In genomic region chr15:41585140-41586047, GRCh38 we compare ENCODE assay signal across 8 cellular contexts. TPM values are rescaled to one million over a fixed set of nuclear protein-coding genes. Genes with fewer than 3 reads are reported as not detected.
DNase-seq lines count a peak whose midpoint lies in the region; ATAC-seq and TF ChIP-seq lines count a peak whose summit lies in the region.

No MANE protein-coding gene starts in this region.

- ATAC-seq in Right ventricle myocardium superior (ENCODE audit: poor library complexity) (peak; percentile 93), HG03571 (IDR thresholded peaks at IDR 0.05; ENCODE audit: unreplicated experiment) (no peak)

- TF ChIP-seq CTCF in ovary (IDR thresholded peaks at IDR 0.05), result peak; percentile 28 to 63 (median 54)
- peak; percentile 16 to 63 (median 38) for TF ChIP-seq CTCF in uterus (IDR thresholded peaks at IDR 0.05)
- no peak for TF ChIP-seq CTCF in GM10266 (IDR thresholded peaks at IDR 0.05; ENCODE audit: control insufficient read depth, insufficient read depth, low read depth, missing control alignments)

- H3K27ac Mint-ChIP-seq in CD4-positive, alpha-beta memory T cell, result peak overlapping the region in 1 of 7 donors; percentile 47

- peaks cover 5 to 11% (median 5%) of the 10 kb centered on the region in 4 donors for H3K4me1 Mint-ChIP-seq in CD4-positive, alpha-beta memory T cell

- TF ChIP-seq POLR2A in ovary (IDR thresholded peaks at IDR 0.05) (no peak), uterus (IDR thresholded peaks at IDR 0.05) (no peak)

- H3K9me3 ChIP-seq in CD4-positive, alpha-beta memory T cell (ENCODE audit: control insufficient read depth in 1 of 2, low read length in 2 of 2), result no peaks in the 10 kb centered on the region
- H3K9me3 ChIP-seq in ovary (no peaks in the 10 kb centered on the region), uterus (no peaks in the 10 kb centered on the region)

- CTCF ChIA-PET in CD4-positive, alpha-beta memory T cell (lab: Charles Lee; ENCODE audit: partially characterized antibody), result interaction anchor here (0.7 to 2.8 kb wide), 6 partner anchors 18 to 726 kb away, joined by 3 to 11 read pairs (median 4); no protein-coding TSS in a partner anchor

- peak overlapping the region; percentile 76 to 86 (median 83) for H3K4me3 Mint-ChIP-seq in CD4-positive, alpha-beta memory T cell

- POLR2A ChIA-PET in CD4-positive, alpha-beta memory T cell (lab: Charles Lee; ENCODE audit: partially characterized antibody), result interaction anchor here (0.9 to 1.5 kb wide), 2 partner anchors 28 to 119 kb away, joined by 3 to 5 read pairs; no protein-coding TSS in a partner anchor

- intact Hi-C loops in CD4-positive, alpha-beta memory T cell (cut with micrococcal nuclease), result loop anchor here (1.0 kb wide), 1 partner anchor 28 kb away; no protein-coding TSS in a partner anchor
- intact Hi-C loops in Right ventricle myocardium superior (cut with DNase I), result no loop called here
- intact Hi-C loops in ovary (cut with DNase I), result no loop called here
- intact Hi-C loops in uterus (cut with DNase I; ENCODE audit: low total_unique reads), result no loop called here

- DNase-seq in CD4-positive, alpha-beta memory T cell, result peak; percentile 25 to 58 (median 30)
- DNase-seq in NCI-H69 (lab: John Stamatoyannopoulos, UW) (peak; percentile 47), Right ventricle myocardium superior (peak; percentile 75), ovary (peak; percentile 65 to 76 (median 66)), uterus (peak; percentile 56 to 65), GM10266 (ENCODE audit: extremely low spot score) (no peak)
- DNase-seq in activated naive CD4-positive, alpha-beta T cell treated with anti-CD3 and anti-CD28 coated beads, Interleukin-2, amount 50 U/mL, for 16 hours, result peak; percentile 54

- peaks cover 24 to 29% of the 10 kb centered on the region in 2 donors for H3K27me3 Mint-ChIP-seq in CD4-positive, alpha-beta memory T cell

- no peaks in the 10 kb centered on the region for H3K36me3 ChIP-seq in CD4-positive, alpha-beta memory T cell (ENCODE audit: insufficient read depth, low read length)
- H3K36me3 ChIP-seq in ovary (no peaks in the 10 kb centered on the region), uterus (no peaks in the 10 kb centered on the region)

- H3K4me1 ChIP-seq in CD4-positive, alpha-beta memory T cell (ENCODE audit: insufficient read depth, low read length), result peaks cover 4% of the 10 kb centered on the region
- no peaks in the 10 kb centered on the region for H3K4me1 ChIP-seq in ovary (ENCODE audit: insufficient read depth)
- no peaks in the 10 kb centered on the region for H3K4me1 ChIP-seq in uterus

- H3K27ac ChIP-seq in CD4-positive, alpha-beta memory T cell (ENCODE audit: low read depth, low read length), result no peak overlapping the region
- H3K27ac ChIP-seq in ovary (peak overlapping the region; percentile 92 to 95), uterus (peak overlapping the region; percentile 87 to 88)

- 1 to 3% (median 2%) methylated on average over 58 to 78 of the region's 78 CpGs for WGBS in ovary, 3 donors

- peaks cover 5% of the 10 kb centered on the region for H3K27me3 ChIP-seq in CD4-positive, alpha-beta memory T cell (ENCODE audit: insufficient read depth, low read length)
- H3K27me3 ChIP-seq in ovary (no peaks in the 10 kb centered on the region), uterus (no peaks in the 10 kb centered on the region)

- H3K4me3 ChIP-seq in CD4-positive, alpha-beta memory T cell (ENCODE audit: low read length in 2 of 2), result no peak overlapping the region
- H3K4me3 ChIP-seq in ovary, result peak overlapping the region; percentile 52
- peak overlapping the region; percentile 29 to 45 for H3K4me3 ChIP-seq in uterus

- H3K9me3 Mint-ChIP-seq in CD4-positive, alpha-beta memory T cell, result no peaks in the 10 kb centered on the region

- TF ChIP-seq EP300 in ovary (IDR thresholded peaks at IDR 0.05), result no peak

- no peaks in the 10 kb centered on the region for H3K36me3 Mint-ChIP-seq in CD4-positive, alpha-beta memory T cell

RNA-seq across cellular contexts. Expression of gene TYRO3, which starts 26.4 kb away (rescaled TPM):
- under 1 TPM; 0.17 to 0.36 TPM for total RNA-seq in CD4-positive, alpha-beta memory T cell
- polyA plus RNA-seq in CD4-positive, alpha-beta memory T cell, result under 1 TPM in 1 of 2 donors, not detected in 1; 0.11 TPM
- total RNA-seq in Right ventricle myocardium superior (4.3 TPM), ovary (100 to 1,000 TPM in 5 of 7 donors, 10 to 100 TPM in 2; 43.1 to 265 (median 135) TPM), uterus (10 to 100 TPM in 3 of 4 donors, 1 to 10 TPM in 1; 6.5 to 34.8 (median 24.3) TPM)
- polyA plus RNA-seq in ovary, result 10 to 100 TPM; 37.7 to 78.7 TPM

RNA-seq across cellular contexts. Expression of gene RPAP1, which starts 41.3 kb away (rescaled TPM):
- 10 to 100 TPM; 50.6 to 52.2 TPM for total RNA-seq in CD4-positive, alpha-beta memory T cell
- polyA plus RNA-seq in CD4-positive, alpha-beta memory T cell, result 10 to 100 TPM in 1 of 2 donors, 1 to 10 TPM in 1; 5.5 to 18.2 TPM
- total RNA-seq in Right ventricle myocardium superior (26.4 TPM), ovary (10 to 100 TPM; 19.1 to 33.2 (median 22.5) TPM), uterus (10 to 100 TPM in 3 of 4 donors, 1 to 10 TPM in 1; 3.8 to 42.5 (median 25.8) TPM)
- polyA plus RNA-seq in ovary, result 10 to 100 TPM in 1 of 2 donors, 1 to 10 TPM in 1; 8.6 to 12.0 TPM

Comparison
In these comparisons a context has a peak if more than half of its experiments do, and no peak if none do; other contexts are left out.
1. H3K4me3 ChIP-seq: peak in ovary (single experiment) and uterus (2 of 2); none in CD4-positive, alpha-beta memory T cell (0 of 2).